ENCODE assay signal across 34 cellular contexts in the genomic region with DNA sequence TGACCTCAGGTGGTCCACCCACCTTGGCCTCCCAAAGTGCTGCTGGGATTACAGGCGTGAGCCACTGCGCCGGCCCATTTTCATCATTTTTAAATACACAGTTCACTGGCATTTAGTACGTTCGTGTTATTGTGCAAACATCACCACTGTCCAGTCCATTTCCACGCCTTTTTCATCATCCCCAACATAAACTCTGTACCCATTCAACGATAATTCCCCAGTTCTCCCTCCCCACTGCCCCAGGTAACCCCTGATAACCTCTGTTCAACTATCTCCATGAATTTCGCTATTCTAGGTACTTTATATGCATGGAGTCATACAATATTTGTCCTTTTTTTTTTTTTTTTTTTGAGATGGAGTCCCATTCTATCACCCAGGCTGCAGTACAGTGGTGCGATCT. TPM values are rescaled to one million over a fixed set of nuclear protein-coding genes. Genes with fewer than 3 reads are reported as not detected.
"Had no signal": no experiment of that assay in that cellular context is flagged by ENCODE, and none has a peak within 500 bp of the region (broad histone marks: within the 10 kb centered on the region; RNA-seq: fewer than 3 reads in every experiment).

No MANE protein-coding gene starts in this region.

- H3K4me3 ChIP-seq: MG63 had no signal

- DNase-seq: Karpas-422, Kasumi-1, KG1, MG63, MM.1S, MV-4-11, NCI-H1048, NCI-H1092, NCI-H1092 treated with DMSO at 0.1 percent for 48 hours, NCI-H1105, NCI-H1105 treated with DMSO at 0.1 percent for 48 hours, NCI-H1417, NCI-H1417 treated with DMSO at 0.1 percent for 48 hours, NCI-H1436, NCI-H1436 treated with DMSO at 0.1 percent for 48 hours, NCI-H146, NCI-H1694, NCI-H1694 treated with DMSO at 0.1 percent for 48 hours, NCI-H187, NCI-H187 treated with DMSO at 0.1 percent for 48 hours, NCI-H1930, NCI-H2029, NCI-H2029 treated with DMSO at 0.1 percent for 48 hours, NCI-H2081, NCI-H2081 treated with DMSO at 0.1 percent for 48 hours, NCI-H2107, NCI-H2171, NCI-H2171 treated with DMSO at 0.1 percent for 48 hours, NCI-H2227 treated with DMSO at 0.1 percent for 48 hours, NCI-H226, NCI-H345, NCI-H446, NCI-H446 treated with DMSO at 0.1 percent for 48 hours had no signal

RNA-seq across cellular contexts. Expression of gene MFNG, which starts 40.7 kb away (rescaled TPM):
- total RNA-seq: NCI-H460 had no signal
